In genomic region chr14:50230601-50231474, GRCh38 we compare ENCODE assay signal across 8 cellular contexts. TPM values are rescaled to one million over a fixed set of nuclear protein-coding genes. Genes with fewer than 3 reads are reported as not detected.
DNase-seq lines count a peak whose midpoint lies in the region; ATAC-seq and TF ChIP-seq lines count a peak whose summit lies in the region.

No MANE protein-coding gene starts in this region.

- H3K36me3 ChIP-seq in CD8-positive, alpha-beta T cell (ENCODE audit: insufficient read depth, low read length): no peaks in the 10 kb centered on the region
- H3K36me3 ChIP-seq in gastroesophageal sphincter: no peaks in the 10 kb centered on the region
- no peaks in the 10 kb centered on the region for H3K36me3 ChIP-seq in neutrophil
- no peaks in the 10 kb centered on the region for H3K36me3 ChIP-seq in urinary bladder (ENCODE audit: insufficient read depth)

- ATAC-seq in CD8-positive, alpha-beta T cell: peak; percentile 51
- ATAC-seq in GM19438 (IDR thresholded peaks at IDR 0.05; ENCODE audit: low read depth, unreplicated experiment) (peak; percentile 33), HG03520 (IDR thresholded peaks at IDR 0.05; ENCODE audit: unreplicated experiment) (peak; percentile 29), gastroesophageal sphincter (peak; percentile 61)

- TF ChIP-seq EP300 in gastroesophageal sphincter (IDR thresholded peaks at IDR 0.05): no peak

- POLR2A ChIA-PET in CD8-positive, alpha-beta T cell (lab: Charles Lee): interaction anchor here (0.6 to 1.4 kb wide), 9 partner anchors 34 to 597 kb away, joined by 3 to 7 read pairs (median 4); partner anchors contain the start of gene NEMF

- no peak for TF ChIP-seq POLR2A in gastroesophageal sphincter (IDR thresholded peaks at IDR 0.05)

- H3K36me3 Mint-ChIP-seq in CD8-positive, alpha-beta T cell: peaks cover 6% of the 10 kb centered on the region
- peaks cover 18% of the 10 kb centered on the region for H3K36me3 Mint-ChIP-seq in activated naive CD4-positive, alpha-beta T cell treated with anti-CD3 and anti-CD28 coated beads, Interleukin-2, amount 10 ng/mL, durations not matched to agents 7 days and 5 days

- H3K4me1 ChIP-seq in CD8-positive, alpha-beta T cell (ENCODE audit: insufficient read depth, low read length): peaks cover 16% of the 10 kb centered on the region
- H3K4me1 ChIP-seq in gastroesophageal sphincter (peaks cover 11 to 62% (median 16%) of the 10 kb centered on the region in 3 donors), neutrophil (ENCODE audit: control insufficient read depth in 1 of 2, insufficient read depth in 1 of 2, low read depth in 1 of 2, low read length in 1 of 2) (peaks cover 41 to 48% of the 10 kb centered on the region in 2 experiments), urinary bladder (ENCODE audit: insufficient read depth) (no peaks in the 10 kb centered on the region)

- WGBS in gastroesophageal sphincter (ENCODE audit: low coverage in 1 of 2), 2 donors: 0% methylated on average over 12 to 22 of the region's 66 CpGs
- under 1% methylated on average over 66 of the region's 66 CpGs for WGBS in urinary bladder

- H3K4me3 ChIP-seq in CD8-positive, alpha-beta T cell (ENCODE audit: low read depth, low read length): peak overlapping the region; percentile 76
- peak overlapping the region; percentile 86 to 94 for H3K4me3 ChIP-seq in gastroesophageal sphincter
- peak overlapping the region; percentile 86 to 91 for H3K4me3 ChIP-seq in neutrophil (ENCODE audit: low read depth in 1 of 2, low read length in 1 of 2)
- H3K4me3 ChIP-seq in urinary bladder (ENCODE audit: low read depth, low read length): peak overlapping the region; percentile 89

- peaks cover 45% of the 10 kb centered on the region for H3K4me1 Mint-ChIP-seq in CD8-positive, alpha-beta T cell (ENCODE audit: low read depth)
- peaks cover 48% of the 10 kb centered on the region for H3K4me1 Mint-ChIP-seq in activated naive CD4-positive, alpha-beta T cell treated with anti-CD3 and anti-CD28 coated beads, Interleukin-2, amount 10 ng/mL, durations not matched to agents 7 days and 5 days

- TF ChIP-seq CTCF in CD8-positive, alpha-beta T cell (IDR thresholded peaks at IDR 0.05): no peak
- TF ChIP-seq CTCF in gastroesophageal sphincter (IDR thresholded peaks at IDR 0.05) (no peak), neutrophil (IDR thresholded peaks at IDR 0.05) (no peak)

- no peaks in the 10 kb centered on the region for H3K9me3 Mint-ChIP-seq in CD8-positive, alpha-beta T cell
- peaks cover 10% of the 10 kb centered on the region for H3K9me3 Mint-ChIP-seq in activated naive CD4-positive, alpha-beta T cell treated with anti-CD3 and anti-CD28 coated beads, Interleukin-2, amount 10 ng/mL, durations not matched to agents 7 days and 5 days

- CTCF ChIA-PET in CD8-positive, alpha-beta T cell (lab: Charles Lee): no interaction called here
- CTCF ChIA-PET in activated naive CD4-positive, alpha-beta T cell treated with anti-CD3 and anti-CD28 coated beads, Interleukin-2, amount 10 ng/mL, durations not matched to agents 7 days and 5 days (lab: Charles Lee): no interaction called here

- H3K27me3 Mint-ChIP-seq in CD8-positive, alpha-beta T cell (ENCODE audit: low read depth): no peaks in the 10 kb centered on the region
- H3K27me3 Mint-ChIP-seq in activated naive CD4-positive, alpha-beta T cell treated with anti-CD3 and anti-CD28 coated beads, Interleukin-2, amount 10 ng/mL, durations not matched to agents 7 days and 5 days: peaks cover 5% of the 10 kb centered on the region

- H3K27me3 ChIP-seq in CD8-positive, alpha-beta T cell (ENCODE audit: insufficient read depth, low read length): no peaks in the 10 kb centered on the region
- no peaks in the 10 kb centered on the region for H3K27me3 ChIP-seq in gastroesophageal sphincter
- no peaks in the 10 kb centered on the region for H3K27me3 ChIP-seq in neutrophil

- intact Hi-C loops in CD8-positive, alpha-beta T cell (cut with DNase I, micrococcal nuclease): loop anchor here (1.0 to 10.0 kb wide), 16 partner anchors 30 to 644 kb away; partner anchors contain the start of genes KLHDC2 (in 2 of the 2), MAP4K5 (in 2 of the 2), RPS29 (in 2 of the 2) and VCPKMT (in 2 of the 2)

- no peaks in the 10 kb centered on the region for H3K9me3 ChIP-seq in CD8-positive, alpha-beta T cell (ENCODE audit: low read length)
- H3K9me3 ChIP-seq in gastroesophageal sphincter: no peaks in the 10 kb centered on the region
- H3K9me3 ChIP-seq in neutrophil: no peaks in the 10 kb centered on the region

- DNase-seq in CD8-positive, alpha-beta T cell: peak in 6 of 7 experiments; percentile 11 to 60 (median 30)
- DNase-seq in RPMI8226: peak; percentile 29
- DNase-seq in activated naive CD4-positive, alpha-beta T cell treated with anti-CD3 and anti-CD28 coated beads, Interleukin-2, amount 10 ng/mL, durations not matched to agents 7 days and 5 days: peak; percentile 56

- H3K4me3 Mint-ChIP-seq in CD8-positive, alpha-beta T cell: peak overlapping the region; percentile 83
- H3K4me3 Mint-ChIP-seq in activated naive CD4-positive, alpha-beta T cell treated with anti-CD3 and anti-CD28 coated beads, Interleukin-2, amount 10 ng/mL, durations not matched to agents 7 days and 5 days: peak overlapping the region; percentile 73

- peak overlapping the region; percentile 84 for H3K27ac ChIP-seq in CD8-positive, alpha-beta T cell (ENCODE audit: low read depth, low read length)
- H3K27ac ChIP-seq in gastroesophageal sphincter: peak overlapping the region; percentile 97 to 99 (median 97)
- H3K27ac ChIP-seq in neutrophil: peak overlapping the region; percentile 97
- H3K27ac ChIP-seq in urinary bladder (ENCODE audit: low read depth): peak overlapping the region; percentile 94

- H3K27ac Mint-ChIP-seq in CD8-positive, alpha-beta T cell: peak overlapping the region; percentile 94
- H3K27ac Mint-ChIP-seq in activated naive CD4-positive, alpha-beta T cell treated with anti-CD3 and anti-CD28 coated beads, Interleukin-2, amount 10 ng/mL, durations not matched to agents 7 days and 5 days: peak overlapping the region; percentile 90

RNA-seq across cellular contexts. Expression of gene SOS2, which starts 0.5 kb away (rescaled TPM):
- 10 to 100 TPM; 46.8 to 50.2 TPM for total RNA-seq in CD8-positive, alpha-beta T cell
- total RNA-seq in gastroesophageal sphincter (10 to 100 TPM; 39.7 to 58.8 (median 50.6) TPM), urinary bladder (87.9 TPM)
- polyA plus RNA-seq in urinary bladder: 17.5 TPM

Comparison
In these comparisons a context has a peak if more than half of its experiments do, and no peak if none do; other contexts are left out.
1. Peak in every context shown above with its lines: DNase-seq, ATAC-seq, H3K4me3 ChIP-seq and H3K27ac ChIP-seq.